ENCODE assay signal across 27 cellular contexts in the genomic region with DNA sequence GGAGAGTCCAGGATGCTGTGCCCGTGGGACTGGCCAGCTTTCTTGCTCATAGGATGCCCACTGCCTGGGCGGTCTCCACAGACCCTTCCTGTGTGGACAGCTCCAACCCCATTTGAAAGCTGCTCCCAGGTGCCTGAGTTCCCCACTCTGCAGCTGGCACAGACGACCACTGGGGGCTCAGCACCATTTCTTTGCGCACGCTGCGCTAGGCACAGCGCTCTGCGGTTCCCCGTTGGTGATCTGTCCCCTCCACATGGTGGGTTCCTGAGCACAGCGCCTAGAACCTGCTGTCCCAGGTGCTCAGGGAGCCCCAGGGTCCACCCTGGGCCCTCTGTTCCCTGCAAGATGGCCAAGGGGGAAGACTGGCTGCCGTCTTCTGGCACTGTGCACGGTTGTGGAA.
"Had no signal": no experiment of that assay in that cellular context is flagged by ENCODE, and none has a peak within 500 bp of the region (broad histone marks: within the 10 kb centered on the region; RNA-seq: fewer than 3 reads in every experiment).

No MANE protein-coding gene starts in this region.

- H3K4me1 ChIP-seq: foreskin keratinocyte, testis had no signal

- H3K27ac ChIP-seq: esophagus muscularis mucosa, foreskin keratinocyte, left ventricle myocardium inferior, testis, VCaP had no signal

- H3K9me3 ChIP-seq: testis, transverse colon had no signal

- DNase-seq: activated CD4-positive, alpha-beta memory T cell treated with anti-CD3 and anti-CD28 coated beads for 36 hours; activated CD4-positive, alpha-beta T cell treated with anti-CD3 and anti-CD28 coated beads, Interleukin-2, amount 10 ng/mL, durations not matched to agents 24 days and 14 days; activated CD4-positive, CD25-positive, alpha-beta regulatory T cell treated with anti-CD3 and anti-CD28 coated beads, Interleukin-2, amount 50 U/mL, for 72 hours; activated CD8-positive, alpha-beta memory T cell treated with anti-CD3 and anti-CD28 coated beads, Interleukin-2, amount 50 U/mL, for 4 hours; activated effector memory CD4-positive, alpha-beta T cell treated with anti-CD3 and anti-CD28 coated beads, Interleukin-2, amount 50 U/mL, for 16 hours; activated naive CD4-positive, alpha-beta T cell treated with anti-CD3 and anti-CD28 coated beads for 36 hours; activated naive CD8-positive, alpha-beta T cell treated with anti-CD3 and anti-CD28 coated beads, Interleukin-2, amount 10 ng/mL, durations not matched to agents 7 days and 5 days; activated T-cell treated with anti-CD3 and anti-CD28 coated beads, Interleukin-2, amount 50 U/mL, for 1 hour; amniotic stem cell; central memory CD4-positive, alpha-beta T cell; foreskin keratinocyte; kidney glomerular epithelial cell; left ventricle myocardium inferior; mesendoderm; retina; stimulated activated CD4-positive, alpha-beta T cell treated with anti-CD3 and anti-CD28 coated beads, Interleukin-1b, Interleukin-23, amount 100 ng/mL, for 48 hours; stimulated activated CD4-positive, alpha-beta T cell treated with anti-CD3 and anti-CD28 coated beads, Interleukin-4, amount 100 ng/mL, for 4 hours; stimulated activated naive CD4-positive, alpha-beta T cell; testis; transverse colon had no signal

- H3K4me2 ChIP-seq: smooth muscle cell had no signal

- FAIRE-seq: astrocyte, TTC549 had no signal

- H3K36me3 ChIP-seq: transverse colon had no signal

- ATAC-seq: foreskin keratinocyte; natural killer cell treated with Interleukin-12 subunit alpha and Interleukin-12 subunit beta and Interleukin-15 and Interleukin-18, amount 100 ng/mL, for 72 hours had no signal

- H3K4me3 ChIP-seq: esophagus muscularis mucosa, left ventricle myocardium inferior, lung, smooth muscle cell, testis, transverse colon had no signal

- H3K27me3 ChIP-seq: esophagus muscularis mucosa, testis, transverse colon had no signal
